ENCODE assay signal across 21 cellular contexts in the genomic region with DNA sequence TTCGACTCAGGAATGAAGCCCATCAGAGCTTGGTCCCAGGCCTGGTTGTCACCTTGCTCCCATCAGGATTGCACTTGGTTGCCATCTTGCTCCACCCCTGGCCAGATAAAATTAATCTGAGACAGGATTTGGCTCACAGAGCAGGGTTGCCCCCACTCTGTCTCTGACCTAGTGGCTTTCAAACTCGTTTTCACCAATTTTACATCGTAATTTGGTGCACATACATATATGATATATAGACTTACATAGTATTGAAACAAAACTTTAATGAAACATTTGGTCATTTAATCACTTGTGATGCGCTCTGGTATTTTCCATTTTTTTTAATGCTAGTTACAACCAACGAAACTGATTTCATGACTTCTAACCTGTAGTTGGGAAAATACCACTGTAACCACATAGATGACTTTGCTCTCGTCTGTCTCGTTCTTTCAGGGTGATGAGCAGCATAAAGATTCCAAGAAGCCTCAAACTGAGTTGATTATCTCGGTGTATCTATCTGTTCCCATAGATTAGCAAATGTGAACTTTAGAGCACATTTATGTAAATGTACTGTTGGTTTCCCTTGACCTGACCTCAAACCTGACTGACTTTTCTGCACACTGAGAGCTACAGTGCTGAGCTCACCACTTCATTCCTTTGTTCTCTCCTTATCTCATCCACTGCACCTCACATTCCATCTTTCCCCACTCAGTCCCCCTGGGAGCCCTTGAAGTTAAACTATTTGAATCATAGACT. TPM values are rescaled to one million over a fixed set of nuclear protein-coding genes. Genes with fewer than 3 reads are reported as not detected.
DNase-seq lines count a peak whose midpoint lies in the region; ATAC-seq, FAIRE-seq and TF ChIP-seq lines count a peak whose summit lies in the region.
"Had no signal": no experiment of that assay in that cellular context is flagged by ENCODE, and none has a peak within 500 bp of the region (broad histone marks: within the 10 kb centered on the region; RNA-seq: fewer than 3 reads in every experiment).

No MANE protein-coding gene starts in this region.

- peaks cover 8% of the 10 kb centered on the region for H3K9me3 Mint-ChIP-seq in activated naive CD8-positive, alpha-beta T cell (ENCODE audit: low read depth)
- H3K9me3 Mint-ChIP-seq in activated naive CD8-positive, alpha-beta T cell treated with anti-CD3 and anti-CD28 coated beads for 36 hours = peaks cover 5% of the 10 kb centered on the region
- H3K9me3 Mint-ChIP-seq in astrocyte (ENCODE audit: unreplicated experiment) = peaks cover 5% of the 10 kb centered on the region
- peaks cover 4 to 7% of the 10 kb centered on the region in 2 donors for H3K9me3 Mint-ChIP-seq in stimulated activated naive B cell treated with anti-CD40 and anti-IgM and Interleukin-4, amounts not matched to agents 10 μg/mL and 1 μg/mL and 100 μg/mL, for 72 hours

- H3K9ac ChIP-seq in astrocyte (ENCODE audit: low read length) = no peak overlapping the region

- no peak for DNase-seq in activated naive CD8-positive, alpha-beta T cell treated with anti-CD3 and anti-CD28 coated beads for 36 hours
- peak; percentile 68 for DNase-seq in NCI-H226
- DNase-seq in astrocyte (ENCODE audit: low read depth) = no peak
- no peak for DNase-seq in stimulated activated naive B cell treated with anti-CD40 and anti-IgM and Interleukin-4, amounts not matched to agents 10 μg/mL and 1 μg/mL and 100 μg/mL, for 72 hours
- DNase-seq in occipital lobe (lab: John Stamatoyannopoulos, UW) = no peak
- no peak for DNase-seq in urothelium cell line (ENCODE audit: low spot score)
- DNase-seq: dermis blood vessel endothelial cell, foreskin keratinocyte, kidney, MM.1S, NCI-H1694 treated with DMSO at 0.1 percent for 48 hours, NCI-H2227 treated with DMSO at 0.1 percent for 48 hours, NCI-H82, ovary, right cardiac atrium, tibial artery had no signal

- H3K4me1 Mint-ChIP-seq in activated naive CD8-positive, alpha-beta T cell (ENCODE audit: low read depth) = peaks cover 20% of the 10 kb centered on the region
- peaks cover 8% of the 10 kb centered on the region for H3K4me1 Mint-ChIP-seq in activated naive CD8-positive, alpha-beta T cell treated with anti-CD3 and anti-CD28 coated beads for 36 hours
- H3K4me1 Mint-ChIP-seq in astrocyte (ENCODE audit: low read depth, unreplicated experiment) = peaks cover 9% of the 10 kb centered on the region
- H3K4me1 Mint-ChIP-seq in stimulated activated naive B cell treated with anti-CD40 and anti-IgM and Interleukin-4, amounts not matched to agents 10 μg/mL and 1 μg/mL and 100 μg/mL, for 72 hours = peaks cover 0 to 5% of the 10 kb centered on the region in 2 donors

- H3K4me2 ChIP-seq in astrocyte (ENCODE audit: low read length) = no peak overlapping the region

- no peak overlapping the region for H3K4me3 ChIP-seq in astrocyte (ENCODE audit: insufficient read depth, low read depth, low read length)
- H3K4me3 ChIP-seq: ovary, tibial artery had no signal

- no peaks in the 10 kb centered on the region for H3K4me1 ChIP-seq in astrocyte (ENCODE audit: insufficient read depth, low read length)

- FAIRE-seq in astrocyte (lab: Jason Lieb, UNC) = peak; percentile 45
- no peak for FAIRE-seq in urothelium cell line (lab: Jason Lieb, UNC)
- FAIRE-seq: H54, kidney had no signal

- H3K27me3 Mint-ChIP-seq in activated naive CD8-positive, alpha-beta T cell = no peaks in the 10 kb centered on the region
- H3K27me3 Mint-ChIP-seq in activated naive CD8-positive, alpha-beta T cell treated with anti-CD3 and anti-CD28 coated beads for 36 hours = peaks cover 10% of the 10 kb centered on the region
- H3K27me3 Mint-ChIP-seq in astrocyte (ENCODE audit: low read depth, unreplicated experiment) = peaks cover 11% of the 10 kb centered on the region
- H3K27me3 Mint-ChIP-seq in stimulated activated naive B cell treated with anti-CD40 and anti-IgM and Interleukin-4, amounts not matched to agents 10 μg/mL and 1 μg/mL and 100 μg/mL, for 72 hours = peaks cover 13 to 14% of the 10 kb centered on the region in 2 donors

- no peak overlapping the region for H3K4me3 Mint-ChIP-seq in activated naive CD8-positive, alpha-beta T cell
- no peak overlapping the region for H3K4me3 Mint-ChIP-seq in activated naive CD8-positive, alpha-beta T cell treated with anti-CD3 and anti-CD28 coated beads for 36 hours
- H3K4me3 Mint-ChIP-seq in astrocyte (ENCODE audit: unreplicated experiment) = no peak overlapping the region
- no peak overlapping the region for H3K4me3 Mint-ChIP-seq in stimulated activated naive B cell treated with anti-CD40 and anti-IgM and Interleukin-4, amounts not matched to agents 10 μg/mL and 1 μg/mL and 100 μg/mL, for 72 hours
- H3K4me3 Mint-ChIP-seq: stimulated activated memory B cell treated with anti-CD40 and anti-IgM and Interleukin-4, amounts not matched to agents 10 μg/mL and 1 μg/mL and 100 μg/mL, for 72 hours had no signal

- no peak for TF ChIP-seq CTCF in astrocyte (IDR thresholded peaks at IDR 0.05; ENCODE audit: insufficient read depth, low read depth, low read length)

- no peaks in the 10 kb centered on the region for H3K79me2 ChIP-seq in astrocyte (ENCODE audit: insufficient read depth, low read length)

- no peak overlapping the region for H3K27ac ChIP-seq in astrocyte (ENCODE audit: low read depth, low read length)
- H3K27ac ChIP-seq: epithelial cell of prostate, foreskin keratinocyte, ovary, tibial artery had no signal

- H4K20me1 ChIP-seq in astrocyte (ENCODE audit: insufficient read depth, low read length) = no peaks in the 10 kb centered on the region

- H3K27me3 ChIP-seq in astrocyte (ENCODE audit: insufficient read depth, low read length) = no peaks in the 10 kb centered on the region
- H3K27me3 ChIP-seq: foreskin keratinocyte, ovary, tibial artery had no signal

- H3K27ac Mint-ChIP-seq in activated naive CD8-positive, alpha-beta T cell = peak overlapping the region; percentile 31
- no peak overlapping the region for H3K27ac Mint-ChIP-seq in activated naive CD8-positive, alpha-beta T cell treated with anti-CD3 and anti-CD28 coated beads for 36 hours
- no peak overlapping the region for H3K27ac Mint-ChIP-seq in astrocyte (ENCODE audit: unreplicated experiment)
- no peak overlapping the region for H3K27ac Mint-ChIP-seq in stimulated activated naive B cell treated with anti-CD40 and anti-IgM and Interleukin-4, amounts not matched to agents 10 μg/mL and 1 μg/mL and 100 μg/mL, for 72 hours
- H3K27ac Mint-ChIP-seq: stimulated activated memory B cell treated with anti-CD40 and anti-IgM and Interleukin-4, amounts not matched to agents 10 μg/mL and 1 μg/mL and 100 μg/mL, for 72 hours had no signal

- H2AFZ ChIP-seq in astrocyte (ENCODE audit: low read depth, low read length) = no peak overlapping the region

- H3K9me3 ChIP-seq in astrocyte (ENCODE audit: insufficient read depth, low read depth, low read length) = no peaks in the 10 kb centered on the region
- H3K9me3 ChIP-seq: ovary had no signal

- H3K36me3 Mint-ChIP-seq in activated naive CD8-positive, alpha-beta T cell = peaks cover 8% of the 10 kb centered on the region
- H3K36me3 Mint-ChIP-seq in activated naive CD8-positive, alpha-beta T cell treated with anti-CD3 and anti-CD28 coated beads for 36 hours = peaks cover 3% of the 10 kb centered on the region
- H3K36me3 Mint-ChIP-seq in astrocyte (ENCODE audit: low read depth, unreplicated experiment) = peaks cover 3% of the 10 kb centered on the region
- H3K36me3 Mint-ChIP-seq in stimulated activated naive B cell treated with anti-CD40 and anti-IgM and Interleukin-4, amounts not matched to agents 10 μg/mL and 1 μg/mL and 100 μg/mL, for 72 hours = peaks cover 0 to 5% of the 10 kb centered on the region in 2 donors
- H3K36me3 Mint-ChIP-seq: stimulated activated memory B cell treated with anti-CD40 and anti-IgM and Interleukin-4, amounts not matched to agents 10 μg/mL and 1 μg/mL and 100 μg/mL, for 72 hours had no signal

- peak; percentile 21 to 69 for ATAC-seq in stimulated activated naive B cell treated with anti-CD40 and anti-IgM and Interleukin-4, amounts not matched to agents 10 μg/mL and 1 μg/mL and 100 μg/mL, for 72 hours (replicated peaks)
- no peak for ATAC-seq in HG02610 (IDR thresholded peaks at IDR 0.05; ENCODE audit: unreplicated experiment)
- ATAC-seq: foreskin keratinocyte; right cardiac atrium; stimulated activated memory B cell treated with anti-CD40 and anti-IgM and Interleukin-4, amounts not matched to agents 10 μg/mL and 1 μg/mL and 100 μg/mL, for 72 hours had no signal

- no peaks in the 10 kb centered on the region for H3K36me3 ChIP-seq in astrocyte (ENCODE audit: insufficient read depth, low read length)
- H3K36me3 ChIP-seq: ovary, tibial artery had no signal

RNA-seq across cellular contexts. Expression of gene PLB1, which starts 30.5 kb away (rescaled TPM):
- 1 to 10 TPM in 1 of 2 experiments, under 1 TPM in 1; 0.99 to 1.4 TPM for total RNA-seq in activated naive CD8-positive, alpha-beta T cell treated with anti-CD3 and anti-CD28 coated beads for 36 hours
- 0.98 and 1.9 TPM in 2 replicates for total RNA-seq in astrocyte
- total RNA-seq in occipital lobe = 2.3 TPM
